1 cellular context compared by ENCODE assay signal in genomic region chr10:103139803-103140202, GRCh38.
TF ChIP-seq lines count a peak whose summit lies in the region.

No MANE protein-coding gene starts in this region.

TF ChIP-seq in SK-N-SH, 30 proteins besides CTCF, POLR2A, EP300 and RAD21:
- TF ChIP-seq TAF1 (IDR thresholded peaks at IDR 0.05; ENCODE audit: borderline replicate concordance, low read depth, low read length) (no peak), FOXJ3 (CRISPR knock-in tag; IDR thresholded peaks at IDR 0.05) (no peak), EZH2phosphoT487 (IDR thresholded peaks at IDR 0.05; ENCODE audit: borderline replicate concordance, low read depth) (no peak), GATA2 (CRISPR knock-in tag; IDR thresholded peaks at IDR 0.05) (no peak), POLR2AphosphoS5 (IDR thresholded peaks at IDR 0.05; ENCODE audit: low read depth, low read length) (no peak), NRF1 (IDR thresholded peaks at IDR 0.05; ENCODE audit: low read depth, low read length) (no peak), SIN3A (IDR thresholded peaks at IDR 0.05; ENCODE audit: borderline replicate concordance, low read depth, low read length) (no peak), ZBTB33 (IDR thresholded peaks at IDR 0.05; ENCODE audit: borderline replicate concordance, low read depth) (no peak), SMC3 (IDR thresholded peaks at IDR 0.05; ENCODE audit: low read depth, low read length) (no peak), TCF12 (IDR thresholded peaks at IDR 0.05) (no peak), TEAD4 (IDR thresholded peaks at IDR 0.05; ENCODE audit: borderline replicate concordance, insufficient read depth) (no peak), RXRA (IDR thresholded peaks at IDR 0.05; ENCODE audit: borderline replicate concordance, low read depth) (no peak), FOSL2 (IDR thresholded peaks at IDR 0.05; ENCODE audit: borderline replicate concordance, low read depth) (no peak)
- TF ChIP-seq, protein P1, sequence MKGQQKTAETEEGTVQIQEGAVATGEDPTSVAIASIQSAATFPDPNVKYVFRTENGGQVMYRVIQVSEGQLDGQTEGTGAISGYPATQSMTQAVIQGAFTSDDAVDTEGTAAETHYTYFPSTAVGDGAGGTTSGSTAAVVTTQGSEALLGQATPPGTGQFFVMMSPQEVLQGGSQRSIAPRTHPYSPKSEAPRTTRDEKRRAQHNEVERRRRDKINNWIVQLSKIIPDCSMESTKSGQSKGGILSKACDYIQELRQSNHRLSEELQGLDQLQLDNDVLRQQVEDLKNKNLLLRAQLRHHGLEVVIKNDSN (IDR thresholded peaks at IDR 0.05; ENCODE audit: borderline replicate concordance, low read depth) = no peak
